Comparison of ENCODE assay signal across 15 cellular contexts in genomic region chr3:124648551-124648950, GRCh38.
"Had no signal": no experiment of that assay in that cellular context is flagged by ENCODE, and none has a peak within 500 bp of the region (broad histone marks: within the 10 kb centered on the region; RNA-seq: fewer than 3 reads in every experiment).

No MANE protein-coding gene starts in this region.

- DNase-seq: activated CD4-positive, alpha-beta T cell treated with anti-CD3 and anti-CD28 coated beads for 36 hours; activated CD8-positive, alpha-beta memory T cell treated with anti-CD3 and anti-CD28 coated beads, Interleukin-2, amount 50 U/mL, for 4 hours; activated CD8-positive, alpha-beta T cell treated with anti-CD3 and anti-CD28 coated beads for 36 hours; activated naive CD4-positive, alpha-beta T cell treated with Interleukin-2 at 50 U/mL for 16 hours; activated naive CD8-positive, alpha-beta T cell treated with anti-CD3 and anti-CD28 coated beads, Interleukin-2, amount 50 U/mL, for 24 hours; foreskin keratinocyte; heart left ventricle; kidney; nephron progenitor cell; spleen; stimulated activated CD4-positive, alpha-beta T cell treated with anti-CD3 and anti-CD28 coated beads, Interleukin-1b, Interleukin-23, amount 100 ng/mL, for 48 hours; stimulated activated naive CD4-positive, alpha-beta T cell; upper lobe of left lung had no signal

- H3K9me3 Mint-ChIP-seq: activated naive CD8-positive, alpha-beta T cell treated with anti-CD3 and anti-CD28 coated beads, Interleukin-2, amount 50 U/mL, for 24 hours; nephron progenitor cell had no signal

- H3K27ac Mint-ChIP-seq: activated CD4-positive, alpha-beta T cell treated with anti-CD3 and anti-CD28 coated beads for 36 hours; activated CD8-positive, alpha-beta T cell treated with anti-CD3 and anti-CD28 coated beads for 36 hours; activated naive CD8-positive, alpha-beta T cell treated with anti-CD3 and anti-CD28 coated beads, Interleukin-2, amount 50 U/mL, for 24 hours; activated T-helper 1 cell treated with anti-CD3 and anti-CD28 coated beads, Interleukin-12 subunit alpha, Interleukin-12 subunit beta, Interleukin-2, Interleukin-4 antibody, amounts not matched to agents 30 ng/mL and 10 ng/mL and 1 ng/mL, durations not matched to agents 14 hours and 24 hours and 36 hours; nephron progenitor cell had no signal

- H3K4me3 Mint-ChIP-seq: activated CD4-positive, alpha-beta T cell treated with anti-CD3 and anti-CD28 coated beads for 36 hours; activated CD8-positive, alpha-beta T cell treated with anti-CD3 and anti-CD28 coated beads for 36 hours; activated naive CD8-positive, alpha-beta T cell treated with anti-CD3 and anti-CD28 coated beads, Interleukin-2, amount 50 U/mL, for 24 hours; activated T-helper 1 cell treated with anti-CD3 and anti-CD28 coated beads, Interleukin-12 subunit alpha, Interleukin-12 subunit beta, Interleukin-2, Interleukin-4 antibody, amounts not matched to agents 30 ng/mL and 10 ng/mL and 1 ng/mL, durations not matched to agents 14 hours and 24 hours and 36 hours; nephron progenitor cell had no signal

- ATAC-seq: activated CD4-positive, alpha-beta T cell treated with anti-CD3 and anti-CD28 coated beads for 36 hours; activated CD8-positive, alpha-beta T cell treated with anti-CD3 and anti-CD28 coated beads for 36 hours; activated naive CD8-positive, alpha-beta T cell treated with anti-CD3 and anti-CD28 coated beads, Interleukin-2, amount 50 U/mL, for 24 hours; foreskin keratinocyte; sciatic nerve had no signal
